Comparison of ENCODE assay signal across 9 cellular contexts in the genomic region with DNA sequence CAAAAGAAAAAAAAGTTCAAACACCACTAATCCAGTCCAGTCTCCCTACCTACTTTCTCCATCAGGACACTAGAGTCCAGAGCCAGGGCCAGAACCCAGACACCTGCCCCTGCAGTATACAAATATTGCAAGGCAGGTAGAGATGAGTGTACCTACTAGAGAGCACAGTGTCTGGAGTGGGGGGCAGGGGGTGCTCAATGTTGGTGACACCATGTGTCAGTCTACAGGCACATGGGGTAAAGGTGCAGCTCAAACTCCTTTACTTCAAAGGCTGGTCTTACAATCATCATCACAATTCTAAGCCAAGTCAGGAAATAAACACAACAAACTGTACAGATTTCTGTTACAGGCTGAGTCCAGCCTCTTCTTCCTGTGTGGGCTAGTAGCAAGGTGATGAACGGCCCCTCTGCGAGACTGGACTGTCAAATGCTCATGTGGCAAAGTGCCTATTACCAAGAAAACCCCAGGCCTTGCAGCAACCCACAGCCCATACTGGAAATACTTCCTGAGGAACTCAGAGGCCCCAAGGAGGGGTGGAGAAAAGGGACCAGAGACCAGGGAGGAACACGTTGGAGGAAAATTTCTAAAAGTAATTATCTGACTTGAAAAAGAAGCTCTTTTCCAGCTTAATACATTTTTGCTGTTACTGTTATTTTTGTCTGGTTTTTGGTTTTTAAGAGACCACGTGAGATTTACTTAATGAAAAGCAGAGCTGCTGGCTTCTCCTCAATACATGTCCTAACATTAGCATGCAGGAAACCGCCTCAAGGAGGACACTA. TPM values are rescaled to one million over a fixed set of nuclear protein-coding genes. Genes with fewer than 3 reads are reported as not detected.
DNase-seq lines count a peak whose midpoint lies in the region; ATAC-seq and TF ChIP-seq lines count a peak whose summit lies in the region.
"Had no signal": no experiment of that assay in that cellular context is flagged by ENCODE, and none has a peak within 500 bp of the region (broad histone marks: within the 10 kb centered on the region; RNA-seq: fewer than 3 reads in every experiment).

No MANE protein-coding gene starts in this region.

- H3K4me3 ChIP-seq in AG04450 (ENCODE audit: low read depth, low read length) (no peak overlapping the region), breast epithelium (no peak overlapping the region)

- no peaks in the 10 kb centered on the region for H3K9me3 Mint-ChIP-seq in mesothelial cell of epicardium

- no peaks in the 10 kb centered on the region for H3K27me3 ChIP-seq in AG04450 (ENCODE audit: control insufficient read depth, insufficient read depth, low read length)
- no peaks in the 10 kb centered on the region for H3K27me3 ChIP-seq in breast epithelium

- TF ChIP-seq POLR2A in breast epithelium (IDR thresholded peaks at IDR 0.05): no peak

- TF ChIP-seq CTCF in AG04450 (IDR thresholded peaks at IDR 0.05; ENCODE audit: low read depth, low read length): no peak
- TF ChIP-seq CTCF in breast epithelium (IDR thresholded peaks at IDR 0.05): no peak
- TF ChIP-seq CTCF in mesothelial cell of epicardium (IDR thresholded peaks at IDR 0.05; ENCODE audit: unreplicated experiment): no peak

- no peaks in the 10 kb centered on the region for H3K36me3 ChIP-seq in breast epithelium

- intact Hi-C loops in breast epithelium (cut with DNase I; ENCODE audit: low total_unique reads): loop anchor here (5.0 kb wide), 1 partner anchor 266 kb away; no protein-coding TSS in a partner anchor

- H3K4me3 Mint-ChIP-seq in mesothelial cell of epicardium: no peak overlapping the region

- no peak for ATAC-seq in GM18511 (IDR thresholded peaks at IDR 0.05; ENCODE audit: unreplicated experiment)
- no peak for ATAC-seq in GM21528 (IDR thresholded peaks at IDR 0.05; ENCODE audit: low FRiP score, unreplicated experiment)

- H3K9me3 ChIP-seq in AG04450 (ENCODE audit: control insufficient read depth, insufficient read depth, low read length) (no peaks in the 10 kb centered on the region), breast epithelium (no peaks in the 10 kb centered on the region)

- DNase-seq in AG04450 (ENCODE audit: low read depth, low spot score): no peak
- DNase-seq in KG1 (lab: John Stamatoyannopoulos, UW): peak; percentile 63
- DNase-seq in breast epithelium (ENCODE audit: low spot score in 2 of 2): no peak
- DNase-seq in mesothelial cell of epicardium (ENCODE audit: low spot score in 2 of 2, unreplicated experiment in 2 of 2): no peak
- no peak for DNase-seq in NCI-H187 (lab: John Stamatoyannopoulos, UW)
- DNase-seq in NCI-H748 (lab: John Stamatoyannopoulos, UW; ENCODE audit: unreplicated experiment): no peak

- POLR2A ChIA-PET in AG04450 (lab: Yijun Ruan, JAX): no interaction called here

- peak overlapping the region; percentile 75 for H3K27ac Mint-ChIP-seq in mesothelial cell of epicardium

- CTCF ChIA-PET in AG04450 (lab: Charles Lee): interaction anchor here (1.2 kb wide), 1 partner anchor 11 kb away, joined by 3 read pairs; no protein-coding TSS in a partner anchor

- no peaks in the 10 kb centered on the region for H3K27me3 Mint-ChIP-seq in mesothelial cell of epicardium (ENCODE audit: low read depth)

- peaks cover 2% of the 10 kb centered on the region for H3K36me3 Mint-ChIP-seq in mesothelial cell of epicardium

- H3K27ac ChIP-seq in AG04450 (ENCODE audit: low read depth, low read length) (peak overlapping the region; percentile 13), breast epithelium (peak overlapping the region; percentile 67 to 83)

- peaks cover 6 to 7% of the 10 kb centered on the region in 2 donors for H3K4me1 ChIP-seq in breast epithelium

- peaks cover 71% of the 10 kb centered on the region for H3K4me1 Mint-ChIP-seq in mesothelial cell of epicardium

RNA-seq across cellular contexts. Expression of gene TBC1D2B, which starts 29.7 kb away (rescaled TPM):
- 42.0 and 42.5 TPM in 2 replicates for polyA plus RNA-seq in AG04450 (2011; rRNA removed)
- 51.6 and 57.3 TPM in 2 replicates for polyA minus RNA-seq in AG04450 (2011; rRNA and poly(A)+ RNA removed)
- total RNA-seq in breast epithelium: 10 to 100 TPM; 44.9 to 71.0 (median 69.2) TPM
- 33.8 to 39.8 TPM (median 38.5 TPM) in 3 replicates for total RNA-seq in mesothelial cell of epicardium

RNA-seq across cellular contexts. Expression of gene SH2D7, which starts 44.5 kb away (rescaled TPM):
- 0.04 TPM in 1 of 2 replicates, not detected in the other for polyA plus RNA-seq in AG04450 (2011; rRNA removed)
- 0.14 TPM in 1 of 2 replicates, not detected in the other for polyA minus RNA-seq in AG04450 (2011; rRNA and poly(A)+ RNA removed)
- not detected for total RNA-seq in breast epithelium
- not detected in 3 replicates for total RNA-seq in mesothelial cell of epicardium
- total RNA-seq: G401 had no signal
